In the genomic region with DNA sequence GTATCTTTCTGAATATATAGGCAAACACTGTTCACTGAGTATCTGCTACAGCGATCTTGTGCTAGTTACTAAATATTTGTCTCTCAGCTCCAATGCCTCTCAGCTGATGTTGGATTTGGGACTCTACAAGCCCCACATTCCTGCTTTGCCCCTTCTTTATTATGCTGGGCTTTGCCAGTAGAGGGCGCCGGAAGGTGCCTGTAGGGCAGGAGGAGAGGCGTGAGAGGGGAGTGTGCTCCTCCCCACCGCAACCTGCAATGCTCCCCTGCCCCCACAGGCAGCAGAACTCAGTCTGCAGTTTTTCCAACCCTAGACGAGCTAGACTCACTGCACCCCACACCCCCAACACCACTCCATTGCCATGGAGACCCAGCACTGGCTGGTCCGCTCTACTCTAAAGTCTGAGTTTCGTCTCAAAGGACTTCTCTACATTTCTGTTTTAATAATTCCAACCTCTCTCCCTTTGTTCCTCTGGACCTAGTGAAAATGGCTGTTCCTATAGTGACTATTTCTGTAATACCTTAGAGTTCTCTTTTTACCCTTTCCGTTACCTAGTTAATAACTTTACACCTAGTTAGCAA, we compare ENCODE assay signal across 8 cellular contexts.
A peak's percentile ranks its signal among the peaks of the same experiment; 100 is the strongest.
DNase-seq lines count a peak whose midpoint lies in the region; ATAC-seq and TF ChIP-seq lines count a peak whose summit lies in the region.

No MANE protein-coding gene starts in this region.

- H3K27me3 Mint-ChIP-seq in nephron (ENCODE audit: low read depth) (no peaks in the 10 kb centered on the region), mesothelial cell of epicardium (ENCODE audit: low read depth) (peaks cover 28% of the 10 kb centered on the region)

- no peaks in the 10 kb centered on the region for H3K9me3 Mint-ChIP-seq in nephron
- no peaks in the 10 kb centered on the region for H3K9me3 Mint-ChIP-seq in mesothelial cell of epicardium

- TF ChIP-seq CTCF in 22Rv1 (IDR thresholded peaks at IDR 0.05) (peak; percentile 86), nephron (IDR thresholded peaks at IDR 0.05; ENCODE audit: unreplicated experiment in 3 of 3) (peak in 2 of 3 experiments; percentile 10 to 13), mesothelial cell of epicardium (IDR thresholded peaks at IDR 0.05; ENCODE audit: unreplicated experiment) (no peak)

- no peak overlapping the region for H3K4me3 Mint-ChIP-seq in nephron
- H3K4me3 Mint-ChIP-seq in mesothelial cell of epicardium = no peak overlapping the region

- no peak for TF ChIP-seq POLR2A in GM18505 (IDR thresholded peaks at IDR 0.05; ENCODE audit: borderline replicate concordance, extremely low read depth, insufficient read depth, insufficient read length)

- ATAC-seq in GM18505 (IDR thresholded peaks at IDR 0.05; ENCODE audit: unreplicated experiment) (peak; percentile 82), HG03354 (IDR thresholded peaks at IDR 0.05; ENCODE audit: poor library complexity, severe bottlenecking, unreplicated experiment) (peak; percentile 71)

- peak; percentile 23 for DNase-seq in UCSD-AML1 (lab: John Stamatoyannopoulos, UW; ENCODE audit: unreplicated experiment)
- no peak for DNase-seq in stimulated activated naive CD4-positive, alpha-beta T cell (lab: John Stamatoyannopoulos, UW)
- no peak for DNase-seq in NOMO-1 treated with dmso at 0.1 percent for 144 hours (lab: John Stamatoyannopoulos, UW; ENCODE audit: unreplicated experiment)
- no peak for DNase-seq in mesothelial cell of epicardium (ENCODE audit: low spot score in 2 of 2, unreplicated experiment in 2 of 2)

- no peaks in the 10 kb centered on the region for H3K36me3 Mint-ChIP-seq in nephron (ENCODE audit: low read depth)
- H3K36me3 Mint-ChIP-seq in mesothelial cell of epicardium = no peaks in the 10 kb centered on the region

- H3K4me1 Mint-ChIP-seq in nephron = no peaks in the 10 kb centered on the region
- H3K4me1 Mint-ChIP-seq in mesothelial cell of epicardium = no peaks in the 10 kb centered on the region

- H3K27ac Mint-ChIP-seq in nephron = no peak overlapping the region
- H3K27ac Mint-ChIP-seq in mesothelial cell of epicardium = no peak overlapping the region

- no peak overlapping the region for H3K27ac ChIP-seq in 22Rv1
